ENCODE assay signal across 27 cellular contexts in the genomic region with DNA sequence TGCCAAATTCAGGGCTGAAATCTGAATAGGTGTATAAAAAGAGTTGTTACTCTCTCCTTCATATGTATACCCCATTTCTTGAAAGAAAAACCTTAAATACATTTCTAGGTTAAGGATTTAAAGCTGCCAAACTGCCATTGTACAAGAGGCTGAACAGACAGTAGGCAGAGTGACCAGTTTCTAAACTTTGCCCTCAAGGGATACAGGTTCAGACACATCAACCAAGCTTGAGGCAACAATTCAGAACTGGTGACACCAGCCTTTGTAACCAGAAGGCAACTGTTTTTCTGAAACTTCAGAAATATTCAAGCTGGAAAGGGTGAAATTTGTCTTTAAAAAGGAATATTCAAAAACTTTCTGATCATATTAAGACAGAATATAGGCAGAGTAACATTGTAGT.
"Had no signal": no experiment of that assay in that cellular context is flagged by ENCODE, and none has a peak within 500 bp of the region (broad histone marks: within the 10 kb centered on the region; RNA-seq: fewer than 3 reads in every experiment).

No MANE protein-coding gene starts in this region.

- H3K36me3 ChIP-seq: prostate gland had no signal

- H3K9me3 ChIP-seq: esophagus muscularis mucosa, prostate gland, right atrium auricular region, suprapubic skin, transverse colon, vagina had no signal

- H3K27ac ChIP-seq: dorsolateral prefrontal cortex, epithelial cell of prostate, esophagus muscularis mucosa, prostate gland, right atrium auricular region, suprapubic skin, transverse colon, vagina had no signal

- H3K27me3 ChIP-seq: dorsolateral prefrontal cortex, esophagus muscularis mucosa, right atrium auricular region, suprapubic skin, transverse colon, vagina had no signal

- H3K4me1 ChIP-seq: esophagus muscularis mucosa, prostate gland, right atrium auricular region, suprapubic skin, transverse colon, vagina had no signal

- DNase-seq: dorsolateral prefrontal cortex; effector CD4-positive, alpha-beta T cell; foreskin melanocyte; glutamatergic neuron; hypothalamus; immature natural killer cell; islet precursor cell; left ventricle myocardium superior; mesenchymal stem cell; midbrain; naive thymus-derived CD4-positive, alpha-beta T cell; nucleus accumbens; small intestine; stimulated activated CD4-positive, alpha-beta T cell treated with anti-CD3 and anti-CD28 coated beads, Interleukin-12 subunit alpha, Interleukin-12 subunit beta, amount 100 ng/mL, for 4 hours; stimulated activated CD4-positive, alpha-beta T cell treated with anti-CD3 and anti-CD28 coated beads, Interleukin-1b, Interleukin-23, amount 100 ng/mL, for 48 hours; stimulated activated CD4-positive, alpha-beta T cell treated with anti-CD3 and anti-CD28 coated beads, Interleukin-4, amount 100 ng/mL, for 1 hour; stimulated activated CD8-positive, alpha-beta memory T cell treated with anti-CD3 and anti-CD28 coated beads, Interleukin-4, amount 100 ng/mL, for 48 hours; stimulated activated naive CD4-positive, alpha-beta T cell; stimulated activated naive CD8-positive, alpha-beta T cell treated with anti-CD3 and anti-CD28 coated beads, Interleukin-15, amount 100 ng/mL, for 72 hours; transverse colon had no signal

- H3K4me3 ChIP-seq: dorsolateral prefrontal cortex, esophagus muscularis mucosa, lung, prostate gland, right atrium auricular region, suprapubic skin, transverse colon, vagina had no signal

- ATAC-seq: left ventricle myocardium superior; naive thymus-derived CD4-positive, alpha-beta T cell; stimulated activated naive CD8-positive, alpha-beta T cell treated with anti-CD3 and anti-CD28 coated beads, Interleukin-15, amount 100 ng/mL, for 72 hours had no signal
